Comparison of ENCODE assay signal across 28 cellular contexts in genomic region chr2:238398577-238398976, GRCh38.
"Had no signal": no experiment of that assay in that cellular context is flagged by ENCODE, and none has a peak within 500 bp of the region (broad histone marks: within the 10 kb centered on the region; RNA-seq: fewer than 3 reads in every experiment).

No MANE protein-coding gene starts in this region.

- H3K27ac Mint-ChIP-seq: activated CD4-positive, alpha-beta T cell treated with anti-CD3 and anti-CD28 coated beads, Interleukin-2, amount 10 ng/mL, durations not matched to agents 7 days and 5 days; activated CD8-positive, alpha-beta T cell treated with anti-CD3 and anti-CD28 coated beads for 36 hours; activated naive CD4-positive, alpha-beta T cell treated with anti-CD3 and anti-CD28 coated beads, Interleukin-2, amount 50 U/mL, for 72 hours; activated T-cell treated with anti-CD3 and anti-CD28 coated beads, Interleukin-2, amount 50 U/mL, for 72 hours; stimulated activated naive B cell treated with anti-CD40 and anti-IgM and Interleukin-4, amounts not matched to agents 10 μg/mL and 1 μg/mL and 100 μg/mL, for 72 hours had no signal

- H3K27ac ChIP-seq: colonic mucosa, psoas muscle, right atrium auricular region, stomach, tibial artery, upper lobe of right lung had no signal

- DNase-seq: activated CD4-positive, alpha-beta T cell treated with anti-CD3 and anti-CD28 coated beads for 1 hour; activated CD4-positive, alpha-beta T cell treated with anti-CD3 and anti-CD28 coated beads, Interleukin-2, amount 10 ng/mL, durations not matched to agents 7 days and 5 days; activated CD8-positive, alpha-beta T cell treated with anti-CD3 and anti-CD28 coated beads for 36 hours; activated naive CD4-positive, alpha-beta T cell; activated T-cell treated with anti-CD3 and anti-CD28 coated beads, Interleukin-2, amount 50 U/mL, for 72 hours; cerebellar nuclear complex; colonic mucosa; effector CD8-positive, alpha-beta T cell; erythroblast; head of caudate nucleus; hypothalamus; immature natural killer cell; kidney; left colon; mammary epithelial cell; naive B cell; nucleus accumbens; pancreas; psoas muscle; stimulated activated CD4-positive, alpha-beta T cell treated with anti-CD3 and anti-CD28 coated beads, Interleukin-15, amount 100 ng/mL, for 24 hours; stimulated activated CD4-positive, alpha-beta T cell treated with anti-CD3 and anti-CD28 coated beads, Interleukin-2, amount 100 ng/mL, for 24 hours; stimulated activated naive B cell treated with anti-CD40 and anti-IgM and Interleukin-4, amounts not matched to agents 10 μg/mL and 1 μg/mL and 100 μg/mL, for 72 hours; stomach; T-helper 2 cell; tibial artery; upper lobe of right lung had no signal

- H3K4me1 Mint-ChIP-seq: activated CD4-positive, alpha-beta T cell treated with anti-CD3 and anti-CD28 coated beads, Interleukin-2, amount 10 ng/mL, durations not matched to agents 7 days and 5 days; immature natural killer cell; stimulated activated naive B cell treated with anti-CD40 and anti-IgM and Interleukin-4, amounts not matched to agents 10 μg/mL and 1 μg/mL and 100 μg/mL, for 72 hours had no signal

- H3K27me3 ChIP-seq: colonic mucosa, pancreas, right atrium auricular region, stomach, tibial artery, upper lobe of right lung had no signal

- H3K4me3 ChIP-seq: colonic mucosa, pancreas, psoas muscle, right atrium auricular region, stomach, tibial artery, upper lobe of right lung had no signal

- H3K27me3 Mint-ChIP-seq: activated CD4-positive, alpha-beta T cell treated with anti-CD3 and anti-CD28 coated beads, Interleukin-2, amount 10 ng/mL, durations not matched to agents 7 days and 5 days; activated CD8-positive, alpha-beta T cell treated with anti-CD3 and anti-CD28 coated beads for 36 hours; naive B cell; stimulated activated naive B cell treated with anti-CD40 and anti-IgM and Interleukin-4, amounts not matched to agents 10 μg/mL and 1 μg/mL and 100 μg/mL, for 72 hours had no signal

- ATAC-seq: activated CD8-positive, alpha-beta T cell treated with anti-CD3 and anti-CD28 coated beads for 36 hours; activated naive CD4-positive, alpha-beta T cell treated with anti-CD3 and anti-CD28 coated beads, Interleukin-2, amount 50 U/mL, for 72 hours; activated T-cell treated with anti-CD3 and anti-CD28 coated beads, Interleukin-2, amount 50 U/mL, for 72 hours; left colon; psoas muscle; stimulated activated naive B cell treated with anti-CD40 and anti-IgM and Interleukin-4, amounts not matched to agents 10 μg/mL and 1 μg/mL and 100 μg/mL, for 72 hours; upper lobe of right lung had no signal

- H3K9me3 ChIP-seq: colonic mucosa, pancreas, psoas muscle, right atrium auricular region, stomach, tibial artery, upper lobe of right lung had no signal

- H3K9me3 Mint-ChIP-seq: activated CD4-positive, alpha-beta T cell treated with anti-CD3 and anti-CD28 coated beads, Interleukin-2, amount 10 ng/mL, durations not matched to agents 7 days and 5 days; activated CD8-positive, alpha-beta T cell treated with anti-CD3 and anti-CD28 coated beads for 36 hours; activated naive CD4-positive, alpha-beta T cell treated with anti-CD3 and anti-CD28 coated beads, Interleukin-2, amount 50 U/mL, for 72 hours; activated T-cell treated with anti-CD3 and anti-CD28 coated beads, Interleukin-2, amount 50 U/mL, for 72 hours; naive B cell; stimulated activated naive B cell treated with anti-CD40 and anti-IgM and Interleukin-4, amounts not matched to agents 10 μg/mL and 1 μg/mL and 100 μg/mL, for 72 hours had no signal

- H3K36me3 Mint-ChIP-seq: activated naive CD4-positive, alpha-beta T cell treated with anti-CD3 and anti-CD28 coated beads, Interleukin-2, amount 50 U/mL, for 72 hours had no signal

- H3K36me3 ChIP-seq: colonic mucosa, pancreas had no signal

- H3K4me3 Mint-ChIP-seq: activated CD4-positive, alpha-beta T cell treated with anti-CD3 and anti-CD28 coated beads, Interleukin-2, amount 10 ng/mL, durations not matched to agents 7 days and 5 days; activated CD8-positive, alpha-beta T cell treated with anti-CD3 and anti-CD28 coated beads for 36 hours; activated T-cell treated with anti-CD3 and anti-CD28 coated beads, Interleukin-2, amount 50 U/mL, for 72 hours; immature natural killer cell; naive B cell; stimulated activated naive B cell treated with anti-CD40 and anti-IgM and Interleukin-4, amounts not matched to agents 10 μg/mL and 1 μg/mL and 100 μg/mL, for 72 hours had no signal

- H3K4me1 ChIP-seq: colonic mucosa, pancreas, psoas muscle, right atrium auricular region, stomach, tibial artery, upper lobe of right lung had no signal
